ENCODE assay signal across 20 cellular contexts in the genomic region with DNA sequence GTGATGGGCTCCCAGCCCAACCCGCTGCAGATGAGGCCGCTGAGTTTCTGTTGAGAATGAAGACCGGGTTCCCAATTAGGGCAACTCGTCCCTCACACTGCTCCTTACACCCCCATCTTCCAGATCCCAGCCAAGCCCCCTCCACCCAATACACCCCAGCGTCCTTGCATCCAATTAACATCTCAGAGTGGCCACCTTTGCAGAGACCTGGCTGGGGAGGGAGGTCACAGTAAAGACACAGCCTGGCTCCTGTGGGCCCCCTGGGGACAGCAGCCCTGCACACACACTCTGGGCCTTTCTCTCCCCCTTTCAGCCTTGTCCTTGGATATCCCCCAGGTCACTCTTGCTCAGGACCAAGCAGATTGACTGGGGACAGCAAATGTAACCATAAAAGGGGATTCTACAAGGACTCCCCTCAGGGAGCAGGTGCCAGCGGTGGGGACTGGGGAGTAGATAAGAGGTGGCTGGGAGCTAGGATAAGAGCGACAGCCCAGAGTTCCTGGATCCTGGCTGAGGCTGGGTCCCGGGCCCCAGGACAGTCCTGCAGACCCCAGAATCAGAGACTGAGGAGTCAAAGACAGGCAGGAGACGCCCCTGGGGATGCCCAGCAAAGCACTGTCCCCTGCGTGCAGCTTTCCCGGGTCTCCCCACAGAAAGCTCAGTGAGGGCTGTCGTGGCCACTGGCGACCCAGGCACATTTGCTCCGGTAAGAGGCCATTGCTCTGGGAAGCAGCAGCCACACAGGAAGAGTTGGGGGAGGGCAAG. TPM values are rescaled to one million over a fixed set of nuclear protein-coding genes. Genes with fewer than 3 reads are reported as not detected.
"Had no signal": no experiment of that assay in that cellular context is flagged by ENCODE, and none has a peak within 500 bp of the region (broad histone marks: within the 10 kb centered on the region; RNA-seq: fewer than 3 reads in every experiment).

No MANE protein-coding gene starts in this region.

- FAIRE-seq: astrocyte had no signal

- H3K27ac ChIP-seq: adrenal gland, foreskin keratinocyte, lower lobe of right lung, psoas muscle, stomach, testis, upper lobe of right lung had no signal

- H3K4me3 ChIP-seq: adrenal gland, lower lobe of right lung, psoas muscle, stomach, testis, upper lobe of right lung had no signal

- H3K27me3 ChIP-seq: adrenal gland, testis, upper lobe of right lung had no signal

- H3K36me3 ChIP-seq: adrenal gland, lower lobe of right lung, stomach, upper lobe of right lung had no signal

- H3K4me1 ChIP-seq: adrenal gland, foreskin keratinocyte, lower lobe of right lung, psoas muscle, testis, upper lobe of right lung had no signal

- DNase-seq: activated CD4-positive, alpha-beta T cell treated with anti-CD3 and anti-CD28 coated beads for 36 hours; activated CD4-positive, alpha-beta T cell treated with anti-CD3 and anti-CD28 coated beads, Interleukin-2, amount 50 U/mL, for 48 hours; activated gamma-delta T cell treated with Interleukin-2 at 50 U/mL for 16 hours; adrenal gland; effector memory CD8-positive, alpha-beta T cell; foreskin keratinocyte; hypothalamus; islet precursor cell; lower lobe of right lung; right cardiac atrium; stomach; testis; upper lobe of right lung had no signal

- H3K9me3 ChIP-seq: adrenal gland, lower lobe of right lung, psoas muscle, stomach, testis, upper lobe of right lung had no signal

RNA-seq across cellular contexts. Expression of a gene that starts 8.4 kb away (rescaled TPM):
- total RNA-seq: activated CD4-positive, alpha-beta T cell treated with anti-CD3 and anti-CD28 coated beads for 36 hours; activated naive CD4-positive, alpha-beta T cell treated with anti-CD3 and anti-CD28 coated beads, Interleukin-2, amount 50 U/mL, for 72 hours; astrocyte; dermis microvascular lymphatic vessel endothelial cell; fibroblast of lung; foreskin keratinocyte; osteoblast; WTC11 had no signal
- polyA plus RNA-seq: fibroblast of lung, foreskin keratinocyte had no signal

RNA-seq across cellular contexts. Expression of a gene that starts 55.1 kb away (rescaled TPM):
- total RNA-seq: foreskin keratinocyte had no signal
